In genomic region chr2:190121971-190122370, GRCh38 we compare ENCODE assay signal across 8 cellular contexts. TPM values are rescaled to one million over a fixed set of nuclear protein-coding genes. Genes with fewer than 3 reads are reported as not detected.
DNase-seq lines count a peak whose midpoint lies in the region; ATAC-seq and TF ChIP-seq lines count a peak whose summit lies in the region.

No MANE protein-coding gene starts in this region.

- no peaks in the 10 kb centered on the region for H3K27me3 ChIP-seq in esophagus squamous epithelium
- H3K27me3 ChIP-seq in lower lobe of right lung (ENCODE audit: low read depth) = no peaks in the 10 kb centered on the region

- no peak overlapping the region for H3K4me3 ChIP-seq in esophagus squamous epithelium
- no peak overlapping the region for H3K4me3 ChIP-seq in lower lobe of right lung

- no peak for TF ChIP-seq POLR2A in esophagus squamous epithelium (IDR thresholded peaks at IDR 0.05)

- H3K36me3 ChIP-seq in esophagus squamous epithelium = no peaks in the 10 kb centered on the region
- H3K36me3 ChIP-seq in lower lobe of right lung = no peaks in the 10 kb centered on the region

- intact Hi-C loops in esophagus squamous epithelium (cut with DNase I) (no loop called here), lower lobe of right lung (cut with DNase I) (no loop called here)

- 55 to 72% methylated on average over 1 of the region's 1 CpG for WGBS in esophagus squamous epithelium, 2 donors

- H3K9me3 ChIP-seq in esophagus squamous epithelium = no peaks in the 10 kb centered on the region
- H3K9me3 ChIP-seq in lower lobe of right lung = no peaks in the 10 kb centered on the region

- H3K27ac ChIP-seq in esophagus squamous epithelium (no peak overlapping the region), lower lobe of right lung (no peak overlapping the region)

- ATAC-seq in GM21367 (IDR thresholded peaks at IDR 0.05; ENCODE audit: unreplicated experiment) = peak; percentile 65
- ATAC-seq in lower lobe of right lung = no peak

- peaks cover 0 to 5% (median 0%) of the 10 kb centered on the region in 3 donors for H3K4me1 ChIP-seq in esophagus squamous epithelium
- no peaks in the 10 kb centered on the region for H3K4me1 ChIP-seq in lower lobe of right lung

- peak; percentile 33 for DNase-seq in DMS53 (lab: John Stamatoyannopoulos, UW)
- DNase-seq in NCI-H69 (lab: John Stamatoyannopoulos, UW) = peak; percentile 30
- DNase-seq in esophagus squamous epithelium (lab: John Stamatoyannopoulos, UW) = no peak
- DNase-seq in superior temporal gyrus (ENCODE audit: extremely low spot score) = peak; percentile 93
- no peak for DNase-seq in activated naive CD4-positive, alpha-beta T cell (lab: John Stamatoyannopoulos, UW)
- DNase-seq in lower lobe of right lung = no peak
- no peak for DNase-seq in NCI-H187 treated with DMSO at 0.1 percent for 48 hours (lab: John Stamatoyannopoulos, UW)

- peak in 4 of 6 experiments; percentile 6 to 32 (median 12) for TF ChIP-seq CTCF in esophagus squamous epithelium (IDR thresholded peaks at IDR 0.05)
- no peak for TF ChIP-seq CTCF in lower lobe of right lung (IDR thresholded peaks at IDR 0.05)

RNA-seq across cellular contexts. Expression of gene MSTN, which starts 59.4 kb away (rescaled TPM):
- total RNA-seq in esophagus squamous epithelium (under 1 TPM in 3 of 4 donors, not detected in 1; 0.13 to 0.21 (median 0.19) TPM), lower lobe of right lung (0.18 TPM)

Comparison
In these comparisons a context has a peak if more than half of its experiments do, and no peak if none do; other contexts are left out.
1. DNase-seq: peak in DMS53 (single experiment), NCI-H69 (single experiment) and superior temporal gyrus (single experiment); none in esophagus squamous epithelium (single experiment), activated naive CD4-positive, alpha-beta T cell (0 of 4), lower lobe of right lung (single experiment) and NCI-H187 treated with DMSO at 0.1 percent for 48 hours (single experiment).